Comparison of ENCODE assay signal across 8 cellular contexts in the genomic region with DNA sequence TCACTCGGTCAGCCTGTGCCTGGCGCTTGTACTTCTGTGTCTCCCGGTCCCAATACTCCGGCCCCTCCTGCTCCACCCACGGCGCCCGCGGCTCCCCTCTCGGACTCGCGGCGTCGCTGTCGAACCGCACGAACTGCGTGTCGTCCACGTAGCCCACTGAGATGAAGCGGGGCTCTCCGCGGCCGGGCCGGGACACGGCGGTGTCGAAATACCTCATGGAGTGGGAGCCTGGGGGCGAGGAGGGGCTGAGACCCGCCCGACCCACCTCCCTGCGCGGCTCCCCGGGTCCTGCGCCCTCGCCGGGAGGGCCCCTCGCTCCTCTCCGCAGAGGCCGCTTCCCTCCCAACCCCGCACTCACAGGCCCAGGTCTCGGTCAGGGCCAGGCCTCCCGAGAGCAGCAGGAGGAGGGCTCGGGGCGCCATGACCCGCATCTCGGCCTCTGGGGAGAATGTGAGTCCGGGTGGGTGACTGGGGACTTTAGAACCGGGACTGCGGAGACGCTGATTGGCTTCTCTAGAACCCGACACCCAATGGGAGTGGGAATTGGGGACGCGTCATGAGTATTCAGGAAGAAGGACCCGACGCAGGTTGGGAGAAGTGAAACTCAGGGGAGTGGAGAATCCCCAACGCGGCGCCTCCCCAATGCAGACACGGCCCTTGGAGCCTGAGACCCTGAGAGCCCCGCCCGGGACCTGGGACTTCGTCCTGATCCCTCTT. TPM values are rescaled to one million over a fixed set of nuclear protein-coding genes. Genes with fewer than 3 reads are reported as not detected.
DNase-seq lines count a peak whose midpoint lies in the region; ATAC-seq and TF ChIP-seq lines count a peak whose summit lies in the region.

A gene (minus strand): TSS at position 452 of the 717 bp plus-strand sequence. CDS start 21 bp downstream, at position 431.

- POLR2A ChIA-PET in GM10248 (lab: Yijun Ruan, JAX) = no interaction called here

- ATAC-seq in HG02610 (IDR thresholded peaks at IDR 0.05; ENCODE audit: unreplicated experiment) = peak; percentile 82

- H3K14ac ChIP-seq in trophoblast cell (ENCODE audit: low read length) = peak within 1 kb of the TSS; percentile 69

- peak within 1 kb of the TSS; percentile 88 for H4K8ac ChIP-seq in trophoblast cell (ENCODE audit: low read depth, low read length)

- peak in 1 of 2 donors; percentile 75 for TF ChIP-seq EP300 in tibial nerve (IDR thresholded peaks at IDR 0.05)

- peak within 1 kb of the TSS; percentile 29 for H2BK120ac ChIP-seq in trophoblast cell (ENCODE audit: insufficient read depth, low read length, poor library complexity)

- TF ChIP-seq POLR2A in tibial nerve (IDR thresholded peaks at IDR 0.05) = peak; percentile 52 to 72

- H2AK5ac ChIP-seq in trophoblast cell (ENCODE audit: low read length) = no peak within 1 kb of the TSS

- H3K4me3 ChIP-seq in adipocyte (ENCODE audit: low read length) (peak within 1 kb of the TSS; percentile 87), trophoblast cell (ENCODE audit: low read depth, low read length) (peak within 1 kb of the TSS; percentile 75), tibial nerve (peak within 1 kb of the TSS; percentile 37 to 85 (median 56))

- CTCF ChIA-PET in GM10248 (lab: Yijun Ruan, JAX) = interaction anchor here (1.6 kb wide), 1 partner anchor 95 kb away, joined by 4 read pairs; no protein-coding TSS in a partner anchor

- intact Hi-C loops in cardiac septum (cut with DNase I) = loop anchor here (2.0 to 5.0 kb wide), 2 partner anchors 73 to 86 kb away; a partner anchor contains a TSS

- no peak within 1 kb of the TSS for H2BK12ac ChIP-seq in trophoblast cell (ENCODE audit: low read length)

- H3K79me1 ChIP-seq in trophoblast cell (ENCODE audit: low read length) = peaks cover 4% of the 10 kb centered on the region

- peaks cover 5% of the 10 kb centered on the region for H3K79me2 ChIP-seq in trophoblast cell (ENCODE audit: control insufficient read depth, insufficient read depth, low read length, poor library complexity)

- H4K91ac ChIP-seq in trophoblast cell (ENCODE audit: low read depth, low read length) = no peak within 1 kb of the TSS

- H3K18ac ChIP-seq in trophoblast cell (ENCODE audit: low read length) = peak within 1 kb of the TSS; percentile 71

- H3K36me3 ChIP-seq in adipocyte (ENCODE audit: control insufficient read depth, insufficient read depth, low read length, severe bottlenecking) (peaks cover 23% of the 10 kb centered on the region), trophoblast cell (ENCODE audit: control insufficient read depth in 1 of 2, insufficient read depth in 2 of 2, low read length in 2 of 2) (peaks cover 12 to 14% of the 10 kb centered on the region in 2 experiments), tibial nerve (peaks cover 0 to 5% (median 0%) of the 10 kb centered on the region in 3 donors)

- peaks cover 14% of the 10 kb centered on the region for H3K27me3 ChIP-seq in adipocyte (replicated peaks; ENCODE audit: control insufficient read depth, insufficient read depth, low read length)
- H3K27me3 ChIP-seq in trophoblast cell (ENCODE audit: insufficient read depth, low read length) = no peaks in the 10 kb centered on the region
- H3K27me3 ChIP-seq in tibial nerve = no peaks in the 10 kb centered on the region

- H3K9me3 ChIP-seq in adipocyte (ENCODE audit: control insufficient read depth, low read length) (peaks cover 6% of the 10 kb centered on the region), trophoblast cell (ENCODE audit: insufficient read depth, low read depth, low read length) (no peaks in the 10 kb centered on the region), tibial nerve (no peaks in the 10 kb centered on the region)

- peak within 1 kb of the TSS; percentile 77 for H2AFZ ChIP-seq in trophoblast cell (ENCODE audit: insufficient read depth, low read length, poor library complexity)

- TF ChIP-seq CTCF in GM10248 (IDR thresholded peaks at IDR 0.05; ENCODE audit: control extremely low read depth, extremely low read depth, low read depth, missing control alignments) (no peak), tibial nerve (IDR thresholded peaks at IDR 0.05) (peak in 1 of 5 experiments; percentile 6)

- H3K4me2 ChIP-seq in trophoblast cell (ENCODE audit: low read length) = peak within 1 kb of the TSS; percentile 84

- H3K9ac ChIP-seq in adipocyte (ENCODE audit: low read length) (peak within 1 kb of the TSS; percentile 91), trophoblast cell (ENCODE audit: low read length) (no peak within 1 kb of the TSS)

- DNase-seq in GM10248 (ENCODE audit: extremely low spot score) = peak; percentile 93
- DNase-seq in NCI-H1105 (lab: John Stamatoyannopoulos, UW) = peak; percentile 85
- DNase-seq in T follicular helper cell (ENCODE audit: low read depth) = peak; percentile 89
- DNase-seq in adipocyte (ENCODE audit: low read depth) = peak; percentile 99
- peak; percentile 95 for DNase-seq in cardiac septum (ENCODE audit: low spot score)
- peak; percentile 89 to 93 for DNase-seq in trophoblast cell
- DNase-seq in tibial nerve (ENCODE audit: low spot score in 2 of 2) = peak; percentile 84 to 93

- H3K4me1 ChIP-seq in adipocyte (ENCODE audit: control insufficient read depth, insufficient read depth, low read length) = peaks cover 10% of the 10 kb centered on the region
- H3K4me1 ChIP-seq in trophoblast cell (ENCODE audit: control insufficient read depth in 1 of 2, insufficient read depth in 2 of 2, low read length in 2 of 2) = peaks cover 6 to 7% of the 10 kb centered on the region in 2 experiments
- H3K4me1 ChIP-seq in tibial nerve = peaks cover 0 to 7% (median 0%) of the 10 kb centered on the region in 4 donors

- H4K12ac ChIP-seq in trophoblast cell (ENCODE audit: low read depth, low read length) = peak within 1 kb of the TSS; percentile 59

- H3K23ac ChIP-seq in trophoblast cell (ENCODE audit: low read length) = no peak within 1 kb of the TSS

- no peak within 1 kb of the TSS for H2BK5ac ChIP-seq in trophoblast cell (ENCODE audit: low read depth, low read length, poor library complexity)

- H3K27ac ChIP-seq in trophoblast cell (ENCODE audit: low read depth, low read length) (no peak within 1 kb of the TSS), tibial nerve (peak within 1 kb of the TSS; percentile 48 to 98 (median 89))

- H3K4ac ChIP-seq in trophoblast cell (ENCODE audit: low read depth, low read length) = peak within 1 kb of the TSS; percentile 42

- WGBS in trophoblast cell (ENCODE audit: extremely low coverage, insufficient coverage, insufficient read length) = no CpG with 5 or more reads among the region's 62 CpGs
- WGBS in tibial nerve, 2 donors = 0 to 1% methylated on average over 29 to 45 of the region's 62 CpGs

RNA-seq across cellular contexts. Expression of the gene that starts here (rescaled TPM):
- total RNA-seq in cardiac septum (237 TPM), tibial nerve (100 to 1,000 TPM; 148 to 482 (median 409) TPM)
- polyA plus RNA-seq in trophoblast cell (2013) = 160 and 169 TPM in 2 replicates
